Comparison of ENCODE assay signal across 14 cellular contexts in genomic region chr15:68305420-68305871, GRCh38. TPM values are rescaled to one million over a fixed set of nuclear protein-coding genes. Genes with fewer than 3 reads are reported as not detected.
A peak's percentile ranks its signal among the peaks of the same experiment; 100 is the strongest.
DNase-seq lines count a peak whose midpoint lies in the region; ATAC-seq and TF ChIP-seq lines count a peak whose summit lies in the region.
"Had no signal": no experiment of that assay in that cellular context is flagged by ENCODE, and none has a peak within 500 bp of the region (broad histone marks: within the 10 kb centered on the region; RNA-seq: fewer than 3 reads in every experiment).

No MANE protein-coding gene starts in this region.

- no peak for TF ChIP-seq POLR2A in esophagus muscularis mucosa (IDR thresholded peaks at IDR 0.05; ENCODE audit: low read depth)

- peaks cover 0 to 4% (median 0%) of the 10 kb centered on the region in 4 donors for H3K36me3 ChIP-seq in esophagus muscularis mucosa
- H3K36me3 ChIP-seq in A673 (ENCODE audit: insufficient read depth, low read length, poor library complexity, severe bottlenecking): no peaks in the 10 kb centered on the region

- H3K27ac ChIP-seq in RWPE1 (peak overlapping the region; percentile 67), esophagus muscularis mucosa (replicated peaks in 1 of 4) (no peak overlapping the region), A673 (ENCODE audit: low read depth, low read length, poor library complexity, severe bottlenecking) (no peak overlapping the region)

- no peaks in the 10 kb centered on the region for H3K27me3 ChIP-seq in esophagus muscularis mucosa
- H3K27me3 ChIP-seq in A673 (replicated peaks; ENCODE audit: insufficient read depth, low read depth, low read length, poor library complexity): no peaks in the 10 kb centered on the region

- peak overlapping the region; percentile 5 for H3K27ac Mint-ChIP-seq in progenitor cell of endocrine pancreas
- H3K27ac Mint-ChIP-seq: activated naive CD4-positive, alpha-beta T cell treated with anti-CD3 and anti-CD28 coated beads, Interleukin-2, amount 10 ng/mL, durations not matched to agents 7 days and 5 days had no signal

- POLR2A ChIA-PET in RWPE1 (lab: Yijun Ruan, JAX; ENCODE audit: low non-redundant PET) (no interaction called here), A673 (lab: Charles Lee; ENCODE audit: low non-redundant PET) (no interaction called here)

- H3K4me1 Mint-ChIP-seq in progenitor cell of endocrine pancreas (ENCODE audit: low read depth): peaks cover 3% of the 10 kb centered on the region

- ATAC-seq in HG03565 (IDR thresholded peaks at IDR 0.05; ENCODE audit: unreplicated experiment): no peak
- no peak for ATAC-seq in HG02678 (IDR thresholded peaks at IDR 0.05; ENCODE audit: unreplicated experiment)
- ATAC-seq in GM21515 (IDR thresholded peaks at IDR 0.05; ENCODE audit: unreplicated experiment): no peak
- ATAC-seq: Right ventricle myocardium inferior had no signal

- 76% methylated on average over 5 of the region's 6 CpGs for WGBS in esophagus muscularis mucosa

- BruUV-seq in A673 (replicated peaks; lab: Mats Ljungman, UMichigan): no TSS peak

- peaks cover 1 to 18% (median 13%) of the 10 kb centered on the region in 4 donors for H3K4me1 ChIP-seq in esophagus muscularis mucosa
- H3K4me1 ChIP-seq in A673 (ENCODE audit: insufficient read depth, low read length, poor library complexity, severe bottlenecking): no peaks in the 10 kb centered on the region

- no peak for TF ChIP-seq EP300 in esophagus muscularis mucosa (IDR thresholded peaks at IDR 0.05)

- no peaks in the 10 kb centered on the region for H3K27me3 Mint-ChIP-seq in progenitor cell of endocrine pancreas

- intact Hi-C loops in esophagus muscularis mucosa (cut with DNase I) (loop anchor here (10.0 kb wide), 1 partner anchor 249 kb away; no protein-coding TSS in a partner anchor), A673 (cut with micrococcal nuclease; ENCODE audit: unreplicated experiment) (loop anchor here (5.0 to 10.0 kb wide), 4 partner anchors 247 to 619 kb away; no protein-coding TSS in a partner anchor)

- no peaks in the 10 kb centered on the region for H3K9me3 Mint-ChIP-seq in progenitor cell of endocrine pancreas (ENCODE audit: low read depth)
- H3K9me3 Mint-ChIP-seq: activated naive CD4-positive, alpha-beta T cell treated with anti-CD3 and anti-CD28 coated beads, Interleukin-2, amount 10 ng/mL, durations not matched to agents 7 days and 5 days; CD4-positive, alpha-beta memory T cell; HFFc6 had no signal

- TF ChIP-seq CTCF in RWPE1 (conservative IDR thresholded peaks at IDR 0.05; ENCODE audit: low read depth): no peak
- no peak for TF ChIP-seq CTCF in esophagus muscularis mucosa (IDR thresholded peaks at IDR 0.05)
- no peak for TF ChIP-seq CTCF in progenitor cell of endocrine pancreas (IDR thresholded peaks at IDR 0.05; ENCODE audit: unreplicated experiment)
- TF ChIP-seq CTCF in A673 (conservative IDR thresholded peaks at IDR 0.05; ENCODE audit: low read depth, low read length): no peak

- CTCF ChIA-PET in RWPE1 (lab: Yijun Ruan, JAX) (interaction anchor here (0.5 to 4.0 kb wide), 8 partner anchors 24 to 577 kb away, joined by 3 to 39 read pairs (median 7); no protein-coding TSS in a partner anchor), A673 (lab: Charles Lee) (interaction anchor here (1.6 kb wide), 1 partner anchor 53 kb away, joined by 30 read pairs; no protein-coding TSS in a partner anchor)

- H3K36me3 Mint-ChIP-seq in progenitor cell of endocrine pancreas (ENCODE audit: insufficient read depth): no peaks in the 10 kb centered on the region
- H3K36me3 Mint-ChIP-seq: CD4-positive, alpha-beta memory T cell had no signal

- no peaks in the 10 kb centered on the region for H3K9me3 ChIP-seq in esophagus muscularis mucosa
- H3K9me3 ChIP-seq in A673 (ENCODE audit: low read depth, low read length, poor library complexity, severe bottlenecking): no peaks in the 10 kb centered on the region

- DNase-seq in H4 (ENCODE audit: low spot score): peak; percentile 3
- no peak for DNase-seq in RWPE1 (ENCODE audit: low spot score)
- peak; percentile 78 for DNase-seq in esophagus muscularis mucosa (ENCODE audit: extremely low spot score)
- DNase-seq in progenitor cell of endocrine pancreas (ENCODE audit: low spot score, unreplicated experiment): no peak
- DNase-seq in A673 (ENCODE audit: low spot score): no peak
- DNase-seq: NCI-H2081 treated with DMSO at 0.1 percent for 48 hours had no signal

- H3K4me3 ChIP-seq in esophagus muscularis mucosa (no peak overlapping the region), A673 (ENCODE audit: low read depth, low read length, poor library complexity, severe bottlenecking) (no peak overlapping the region)
- H3K4me3 ChIP-seq: GM12878 had no signal

- no peak overlapping the region for H3K4me3 Mint-ChIP-seq in progenitor cell of endocrine pancreas (ENCODE audit: low read depth)
- H3K4me3 Mint-ChIP-seq: activated naive CD4-positive, alpha-beta T cell treated with anti-CD3 and anti-CD28 coated beads, Interleukin-2, amount 10 ng/mL, durations not matched to agents 7 days and 5 days had no signal

RNA-seq across cellular contexts. Expression of gene FEM1B, which starts 27.9 kb away (rescaled TPM):
- 23.3 and 23.8 TPM in 2 replicates for total RNA-seq in H4 (2014; rRNA removed; shearing (Covaris generic))
- total RNA-seq in esophagus muscularis mucosa (10 to 100 TPM; 53.1 to 71.5 (median 56.5) TPM), progenitor cell of endocrine pancreas (45.9 and 50.5 TPM in 2 replicates), A673 (2021) (44.6 and 47.3 TPM in 2 replicates)

Comparison
In these comparisons a context has a peak if more than half of its experiments do, and no peak if none do; other contexts are left out.
1. DNase-seq: peak in H4 (single experiment) and esophagus muscularis mucosa (single experiment); none in RWPE1 (single experiment), progenitor cell of endocrine pancreas (single experiment) and A673 (single experiment).